Comparison of ENCODE assay signal across 29 cellular contexts in the genomic region with DNA sequence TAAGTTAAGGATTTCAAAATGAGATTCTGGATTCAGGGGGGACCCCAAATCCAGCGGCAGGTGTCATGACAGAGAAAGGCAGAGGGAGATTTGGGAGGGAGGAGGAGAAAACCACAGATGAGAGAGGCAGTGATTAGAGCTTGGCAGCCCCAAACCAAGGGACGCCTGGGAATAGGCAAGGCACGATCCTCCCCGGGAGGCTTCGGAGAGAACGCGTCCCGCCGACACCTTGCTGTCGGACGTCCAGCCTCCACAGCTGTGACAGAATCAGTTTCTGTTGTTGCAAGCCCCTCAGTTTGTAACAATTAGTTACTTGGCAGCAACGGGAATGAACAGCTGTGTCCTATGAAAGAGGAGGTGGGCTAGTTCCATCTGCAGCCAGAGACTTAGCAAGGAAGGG.
"Had no signal": no experiment of that assay in that cellular context is flagged by ENCODE, and none has a peak within 500 bp of the region (broad histone marks: within the 10 kb centered on the region; RNA-seq: fewer than 3 reads in every experiment).

No MANE protein-coding gene starts in this region.

- H3K27me3 ChIP-seq: foreskin keratinocyte, neural progenitor cell, ovary, testis had no signal

- H3K4me1 ChIP-seq: esophagus muscularis mucosa, foreskin keratinocyte, gastroesophageal sphincter, psoas muscle, sigmoid colon, testis, tibial artery had no signal

- ATAC-seq: foreskin keratinocyte; gastroesophageal sphincter; heart left ventricle; left lobe of liver; mucosa of descending colon; psoas muscle; right cardiac atrium; stimulated activated effector memory CD8-positive, alpha-beta T cell treated with anti-CD3 and anti-CD28 coated beads, Interleukin-12 subunit alpha, Interleukin-12 subunit beta, amount 100 ng/mL, for 72 hours had no signal

- H3K4me3 ChIP-seq: coronary artery, esophagus muscularis mucosa, gastroesophageal sphincter, heart left ventricle, hepatocyte, mucosa of descending colon, neural progenitor cell, ovary, psoas muscle, sigmoid colon, stomach, testis, tibial artery had no signal

- H3K36me3 Mint-ChIP-seq: mesothelial cell of epicardium; naive B cell; neural progenitor cell; stimulated activated effector memory CD8-positive, alpha-beta T cell treated with anti-CD3 and anti-CD28 coated beads, Interleukin-12 subunit alpha, Interleukin-12 subunit beta, amount 100 ng/mL, for 72 hours; type B pancreatic cell had no signal

- H3K9me3 ChIP-seq: esophagus muscularis mucosa, gastroesophageal sphincter, heart left ventricle, mucosa of descending colon, ovary, psoas muscle, sigmoid colon, stomach, testis, tibial artery had no signal

- H3K27ac Mint-ChIP-seq: mesothelial cell of epicardium; naive B cell; nephron; neural progenitor cell; stimulated activated effector memory CD8-positive, alpha-beta T cell treated with anti-CD3 and anti-CD28 coated beads, Interleukin-12 subunit alpha, Interleukin-12 subunit beta, amount 100 ng/mL, for 72 hours; type B pancreatic cell had no signal

- H3K36me3 ChIP-seq: esophagus muscularis mucosa, gastroesophageal sphincter, heart left ventricle, neural progenitor cell, ovary, sigmoid colon, stomach, tibial artery had no signal

- H3K9me3 Mint-ChIP-seq: mesothelial cell of epicardium, nephron, type B pancreatic cell had no signal

- DNase-seq: dermis blood vessel endothelial cell; effector memory CD4-positive, alpha-beta T cell; foreskin keratinocyte; heart left ventricle; kidney; mesenchymal stem cell; mucosa of descending colon; naive B cell; nucleus accumbens; ovary; psoas muscle; sigmoid colon; stimulated activated CD4-positive, alpha-beta T cell treated with anti-CD3 and anti-CD28 coated beads, Interleukin-2, amount 100 ng/mL, for 24 hours; stimulated activated CD4-positive, alpha-beta T cell treated with anti-CD3 and anti-CD28 coated beads, Interleukin-4, amount 100 ng/mL, for 24 hours; stimulated activated naive CD4-positive, alpha-beta T cell treated with Interleukin-2 at 50 U/mL for 16 hours; stomach; testis; tibial artery had no signal

- H3K4me3 Mint-ChIP-seq: mesothelial cell of epicardium; naive B cell; nephron; neural progenitor cell; stimulated activated effector memory CD8-positive, alpha-beta T cell treated with anti-CD3 and anti-CD28 coated beads, Interleukin-12 subunit alpha, Interleukin-12 subunit beta, amount 100 ng/mL, for 72 hours; type B pancreatic cell had no signal

- H3K27ac ChIP-seq: coronary artery, esophagus muscularis mucosa, foreskin keratinocyte, gastroesophageal sphincter, heart left ventricle, hepatocyte, neural progenitor cell, ovary, psoas muscle, sigmoid colon, stomach, testis, tibial artery had no signal
